Comparison of ENCODE assay signal across 10 cellular contexts in genomic region chr12:98352218-98352811, GRCh38.
A peak's percentile ranks its signal among the peaks of the same experiment; 100 is the strongest.
DNase-seq lines count a peak whose midpoint lies in the region; ATAC-seq lines count a peak whose summit lies in the region.
"Had no signal": no experiment of that assay in that cellular context is flagged by ENCODE, and none has a peak within 500 bp of the region (broad histone marks: within the 10 kb centered on the region; RNA-seq: fewer than 3 reads in every experiment).

No MANE protein-coding gene starts in this region.

- H3K36me3 Mint-ChIP-seq in T-cell: no peaks in the 10 kb centered on the region

- no peaks in the 10 kb centered on the region for H3K9me3 ChIP-seq in mesodermal cell (ENCODE audit: control insufficient read depth, low read length)

- H3K4me3 Mint-ChIP-seq in T-cell: no peak overlapping the region

- ATAC-seq in GM18858 (IDR thresholded peaks at IDR 0.05; ENCODE audit: unreplicated experiment) (peak; percentile 48), HG02852 (IDR thresholded peaks at IDR 0.05; ENCODE audit: unreplicated experiment) (peak; percentile 58), HG03139 (IDR thresholded peaks at IDR 0.05; ENCODE audit: unreplicated experiment) (no peak), T-cell (replicated peaks in 1 of 4) (no peak)
- ATAC-seq: right cardiac atrium had no signal

- POLR2A ChIA-PET in T-cell (lab: Charles Lee): no interaction called here

- no peak overlapping the region for H3K4me3 ChIP-seq in mesodermal cell (ENCODE audit: extremely low read depth, insufficient read depth, low read length, poor library complexity, severe bottlenecking)

- H3K27ac ChIP-seq in mesodermal cell (ENCODE audit: low read depth, low read length, severe bottlenecking): peak overlapping the region; percentile 91

- peaks cover 35% of the 10 kb centered on the region for H3K4me1 ChIP-seq in mesodermal cell (ENCODE audit: control insufficient read depth, insufficient read depth, low read length, poor library complexity, severe bottlenecking)

- CTCF ChIA-PET in T-cell (lab: Charles Lee): no interaction called here

- no peaks in the 10 kb centered on the region for H3K36me3 ChIP-seq in mesodermal cell (ENCODE audit: control insufficient read depth, insufficient read depth, low read length)

- WGBS in mesodermal cell (ENCODE audit: insufficient coverage in 2 of 2), 2 experiments: 35 to 57% methylated on average over 2 to 3 of the region's 4 CpGs

- H3K27ac Mint-ChIP-seq in T-cell: no peak overlapping the region

- DNase-seq in SW 1271 (lab: John Stamatoyannopoulos, UW) (peak; percentile 53 to 77), T-cell (no peak), SKM-1 treated with dmso at 0.1 percent for 144 hours (lab: John Stamatoyannopoulos, UW; ENCODE audit: unreplicated experiment) (no peak), NCI-H1417 treated with DMSO at 0.1 percent for 48 hours (lab: John Stamatoyannopoulos, UW) (no peak)
- DNase-seq: effector CD8-positive, alpha-beta T cell; right cardiac atrium had no signal

- H3K4me1 Mint-ChIP-seq in T-cell: no peaks in the 10 kb centered on the region

- H3K9me3 Mint-ChIP-seq in T-cell: no peaks in the 10 kb centered on the region

- H3K27me3 Mint-ChIP-seq in T-cell: peaks cover 2 to 19% of the 10 kb centered on the region in 2 donors

Comparison
In these comparisons a context has a peak if more than half of its experiments do, and no peak if none do; other contexts are left out.
1. ATAC-seq: peak in GM18858 (single experiment) and HG02852 (single experiment); none in HG03139 (single experiment) and T-cell (0 of 4).
2. DNase-seq: peak in SW 1271 (2 of 2); none in T-cell (0 of 34), SKM-1 treated with dmso at 0.1 percent for 144 hours (single experiment) and NCI-H1417 treated with DMSO at 0.1 percent for 48 hours (single experiment).